Comparison of ENCODE assay signal across 21 cellular contexts in the genomic region with DNA sequence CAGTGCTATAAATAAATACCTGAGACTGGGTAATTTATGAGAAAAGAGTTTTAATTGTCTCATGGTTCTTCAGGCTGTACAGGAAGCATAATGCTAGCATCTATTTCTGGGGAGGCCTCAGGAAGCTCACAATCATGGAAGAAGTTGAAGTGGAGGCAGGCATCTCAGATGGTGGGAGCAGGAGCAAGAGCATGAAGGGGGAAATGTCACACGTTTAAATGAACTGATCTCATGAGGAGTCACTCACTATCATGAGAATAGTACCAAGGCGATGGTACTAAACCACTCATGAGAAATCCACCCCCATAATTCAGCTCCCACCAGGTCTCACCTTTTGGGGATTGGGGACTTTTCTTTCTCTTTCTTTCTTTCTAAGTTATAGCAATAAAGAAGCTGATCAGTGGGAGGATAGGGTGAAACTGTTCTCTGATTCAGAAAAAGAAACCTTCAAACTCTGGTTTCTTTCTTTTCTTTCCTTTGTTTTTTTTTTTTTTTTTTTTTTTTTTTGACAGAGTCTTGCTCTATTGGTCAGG. TPM values are rescaled to one million over a fixed set of nuclear protein-coding genes. Genes with fewer than 3 reads are reported as not detected.
"Had no signal": no experiment of that assay in that cellular context is flagged by ENCODE, and none has a peak within 500 bp of the region (broad histone marks: within the 10 kb centered on the region; RNA-seq: fewer than 3 reads in every experiment).

No MANE protein-coding gene starts in this region.

- H3K27me3 ChIP-seq: esophagus squamous epithelium, neural progenitor cell, suprapubic skin, vagina had no signal

- H3K4me1 ChIP-seq: esophagus squamous epithelium, neural progenitor cell, vagina had no signal

- H3K9me3 ChIP-seq: esophagus squamous epithelium, suprapubic skin, vagina had no signal

- H3K36me3 ChIP-seq: esophagus squamous epithelium, neural progenitor cell, suprapubic skin, vagina had no signal

- H3K27ac ChIP-seq: esophagus squamous epithelium, neural progenitor cell, suprapubic skin, vagina had no signal

- DNase-seq: activated CD4-positive, alpha-beta T cell treated with anti-CD3 and anti-CD28 coated beads, Interleukin-2, amount 10 ng/mL, durations not matched to agents 24 days and 14 days; activated CD8-positive, alpha-beta T cell treated with anti-CD3 and anti-CD28 coated beads, Interleukin-2, amount 10 ng/mL, durations not matched to agents 7 days and 5 days; activated effector memory CD4-positive, alpha-beta T cell treated with Interleukin-2 at 50 U/mL for 16 hours; activated naive CD4-positive, alpha-beta T cell treated with anti-CD3 and anti-CD28 coated beads, Interleukin-2, amount 10 ng/mL, durations not matched to agents 7 days and 5 days; activated naive CD8-positive, alpha-beta T cell treated with anti-CD3 and anti-CD28 coated beads, Interleukin-2, amount 50 U/mL, for 24 hours; activated T-cell treated with anti-CD3 and anti-CD28 coated beads, Interleukin-2, amount 50 U/mL, for 24 hours; anterior cingulate cortex; caudate nucleus; effector memory CD8-positive, alpha-beta T cell; esophagus squamous epithelium; naive thymus-derived CD4-positive, alpha-beta T cell; stimulated activated CD4-positive, alpha-beta T cell treated with anti-CD3 and anti-CD28 coated beads, Interleukin-4, amount 100 ng/mL, for 1 hour; stimulated activated naive CD8-positive, alpha-beta T cell treated with anti-CD3 and anti-CD28 coated beads, Interleukin-15, amount 100 ng/mL, for 72 hours had no signal

- H3K4me3 ChIP-seq: esophagus squamous epithelium, neural progenitor cell, smooth muscle cell, suprapubic skin, vagina had no signal

- ATAC-seq: activated CD8-positive, alpha-beta T cell treated with anti-CD3 and anti-CD28 coated beads, Interleukin-2, amount 10 ng/mL, durations not matched to agents 7 days and 5 days; activated naive CD8-positive, alpha-beta T cell treated with anti-CD3 and anti-CD28 coated beads, Interleukin-2, amount 50 U/mL, for 24 hours; effector memory CD8-positive, alpha-beta T cell; naive thymus-derived CD4-positive, alpha-beta T cell; sciatic nerve; stimulated activated naive CD8-positive, alpha-beta T cell treated with anti-CD3 and anti-CD28 coated beads, Interleukin-15, amount 100 ng/mL, for 72 hours had no signal

RNA-seq across cellular contexts. Expression of gene SPAG17, which starts 17.1 kb away (rescaled TPM):
- total RNA-seq: activated CD4-positive, alpha-beta T cell treated with anti-CD3 and anti-CD28 coated beads, Interleukin-2, amount 10 ng/mL, durations not matched to agents 24 days and 14 days; activated CD8-positive, alpha-beta T cell treated with anti-CD3 and anti-CD28 coated beads, Interleukin-2, amount 10 ng/mL, durations not matched to agents 7 days and 5 days; dermis microvascular lymphatic vessel endothelial cell; naive thymus-derived CD4-positive, alpha-beta T cell; osteocyte had no signal
- polyA plus RNA-seq: liver; naive thymus-derived CD4-positive, alpha-beta T cell had no signal
